Comparison of ENCODE assay signal across 41 cellular contexts in genomic region chr12:121080909-121081308, GRCh38. TPM values are rescaled to one million over a fixed set of nuclear protein-coding genes. Genes with fewer than 3 reads are reported as not detected.
"Had no signal": no experiment of that assay in that cellular context is flagged by ENCODE, and none has a peak within 500 bp of the region (broad histone marks: within the 10 kb centered on the region; RNA-seq: fewer than 3 reads in every experiment).

No MANE protein-coding gene starts in this region.

- H3K4me1 ChIP-seq: adrenal gland, ascending aorta, body of pancreas, breast epithelium had no signal

- H3K27ac ChIP-seq: adrenal gland, ascending aorta, body of pancreas, brain microvascular endothelial cell, breast epithelium, cardiac muscle cell had no signal

- H3K9me3 ChIP-seq: adrenal gland, ascending aorta, body of pancreas, breast epithelium had no signal

- H3K27me3 ChIP-seq: adrenal gland, ascending aorta, body of pancreas, brain microvascular endothelial cell, breast epithelium, cardiac muscle cell had no signal

- FAIRE-seq: astrocyte, bronchial epithelial cell had no signal

- H3K27ac Mint-ChIP-seq: activated naive CD4-positive, alpha-beta T cell treated with anti-CD3 and anti-CD28 coated beads for 36 hours; activated naive CD4-positive, alpha-beta T cell treated with anti-CD3 and anti-CD28 coated beads, Interleukin-2, amount 10 ng/mL, durations not matched to agents 7 days and 5 days; activated naive CD4-positive, alpha-beta T cell treated with anti-CD3 and anti-CD28 coated beads, Interleukin-2, amount 50 U/mL, for 24 hours; activated naive CD8-positive, alpha-beta T cell; activated naive CD8-positive, alpha-beta T cell treated with anti-CD3 and anti-CD28 coated beads for 36 hours; activated naive CD8-positive, alpha-beta T cell treated with anti-CD3 and anti-CD28 coated beads, Interleukin-2, amount 10 ng/mL, durations not matched to agents 7 days and 5 days; activated naive CD8-positive, alpha-beta T cell treated with anti-CD3 and anti-CD28 coated beads, Interleukin-2, amount 50 U/mL, for 24 hours; activated T-cell treated with anti-CD3 and anti-CD28 coated beads, Interleukin-2, amount 50 U/mL, for 24 hours; activated T-cell treated with anti-CD3 and anti-CD28 coated beads, Interleukin-2, amount 50 U/mL, for 72 hours; activated T-helper 1 cell treated with anti-CD3 and anti-CD28 coated beads, Interleukin-12 subunit alpha, Interleukin-12 subunit beta, Interleukin-2, Interleukin-4 antibody, amounts not matched to agents 30 ng/mL and 10 ng/mL and 1 ng/mL, durations not matched to agents 14 hours and 24 hours and 36 hours; activated T-helper 17 cell treated with anti-CD3 and anti-CD28 coated beads, Interleukin-2, amount 50 U/mL, for 72 hours; activated T-helper 2 cell treated with anti-CD3 and anti-CD28 coated beads, Interferon-gamma antibody, Interleukin-2, Interleukin-4, amounts not matched to agents 10 μg/mL and 5 μg/mL and 100 μg/mL, durations not matched to agents 14 hours and 24 hours and 36 hours; brain had no signal

- H3K4me3 ChIP-seq: adrenal gland, ascending aorta, body of pancreas, breast epithelium, cardiac muscle cell had no signal

- H3K4me3 Mint-ChIP-seq: activated naive CD4-positive, alpha-beta T cell treated with anti-CD3 and anti-CD28 coated beads for 36 hours; activated naive CD4-positive, alpha-beta T cell treated with anti-CD3 and anti-CD28 coated beads, Interleukin-2, amount 10 ng/mL, durations not matched to agents 7 days and 5 days; activated naive CD4-positive, alpha-beta T cell treated with anti-CD3 and anti-CD28 coated beads, Interleukin-2, amount 50 U/mL, for 24 hours; activated naive CD8-positive, alpha-beta T cell; activated naive CD8-positive, alpha-beta T cell treated with anti-CD3 and anti-CD28 coated beads for 36 hours; activated naive CD8-positive, alpha-beta T cell treated with anti-CD3 and anti-CD28 coated beads, Interleukin-2, amount 10 ng/mL, durations not matched to agents 7 days and 5 days; activated naive CD8-positive, alpha-beta T cell treated with anti-CD3 and anti-CD28 coated beads, Interleukin-2, amount 50 U/mL, for 24 hours; activated T-cell treated with anti-CD3 and anti-CD28 coated beads, Interleukin-2, amount 50 U/mL, for 24 hours; activated T-cell treated with anti-CD3 and anti-CD28 coated beads, Interleukin-2, amount 50 U/mL, for 4 hours; activated T-cell treated with anti-CD3 and anti-CD28 coated beads, Interleukin-2, amount 50 U/mL, for 72 hours; activated T-helper 1 cell treated with anti-CD3 and anti-CD28 coated beads, Interleukin-12 subunit alpha, Interleukin-12 subunit beta, Interleukin-2, Interleukin-4 antibody, amounts not matched to agents 30 ng/mL and 10 ng/mL and 1 ng/mL, durations not matched to agents 14 hours and 24 hours and 36 hours; activated T-helper 17 cell treated with anti-CD3 and anti-CD28 coated beads, Interleukin-2, amount 50 U/mL, for 72 hours; brain; central memory CD8-positive, alpha-beta T cell had no signal

- ATAC-seq: activated naive CD4-positive, alpha-beta T cell treated with anti-CD3 and anti-CD28 coated beads, Interleukin-2, amount 50 U/mL, for 72 hours; activated naive CD8-positive, alpha-beta T cell treated with anti-CD3 and anti-CD28 coated beads, Interleukin-2, amount 50 U/mL, for 24 hours; activated T-cell treated with anti-CD3 and anti-CD28 coated beads, Interleukin-2, amount 50 U/mL, for 4 hours; activated T-cell treated with anti-CD3 and anti-CD28 coated beads, Interleukin-2, amount 50 U/mL, for 72 hours; activated T-helper 17 cell treated with anti-CD3 and anti-CD28 coated beads, Interleukin-2, amount 50 U/mL, for 72 hours; body of pancreas had no signal

- H3K9me3 Mint-ChIP-seq: activated naive CD4-positive, alpha-beta T cell treated with anti-CD3 and anti-CD28 coated beads for 36 hours; activated naive CD4-positive, alpha-beta T cell treated with anti-CD3 and anti-CD28 coated beads, Interleukin-2, amount 10 ng/mL, durations not matched to agents 7 days and 5 days; activated naive CD4-positive, alpha-beta T cell treated with anti-CD3 and anti-CD28 coated beads, Interleukin-2, amount 50 U/mL, for 24 hours; activated naive CD4-positive, alpha-beta T cell treated with anti-CD3 and anti-CD28 coated beads, Interleukin-2, amount 50 U/mL, for 72 hours; activated naive CD8-positive, alpha-beta T cell treated with anti-CD3 and anti-CD28 coated beads for 36 hours; activated naive CD8-positive, alpha-beta T cell treated with anti-CD3 and anti-CD28 coated beads, Interleukin-2, amount 10 ng/mL, durations not matched to agents 7 days and 5 days; activated naive CD8-positive, alpha-beta T cell treated with anti-CD3 and anti-CD28 coated beads, Interleukin-2, amount 50 U/mL, for 24 hours; activated T-cell treated with anti-CD3 and anti-CD28 coated beads, Interleukin-2, amount 50 U/mL, for 24 hours; activated T-cell treated with anti-CD3 and anti-CD28 coated beads, Interleukin-2, amount 50 U/mL, for 4 hours; activated T-cell treated with anti-CD3 and anti-CD28 coated beads, Interleukin-2, amount 50 U/mL, for 72 hours; activated T-helper 1 cell treated with anti-CD3 and anti-CD28 coated beads, Interleukin-12 subunit alpha, Interleukin-12 subunit beta, Interleukin-2, Interleukin-4 antibody, amounts not matched to agents 30 ng/mL and 10 ng/mL and 1 ng/mL, durations not matched to agents 14 hours and 24 hours and 36 hours; activated T-helper 17 cell treated with anti-CD3 and anti-CD28 coated beads, Interleukin-2, amount 50 U/mL, for 72 hours; activated T-helper 2 cell treated with anti-CD3 and anti-CD28 coated beads, Interferon-gamma antibody, Interleukin-2, Interleukin-4, amounts not matched to agents 10 μg/mL and 5 μg/mL and 100 μg/mL, durations not matched to agents 14 hours and 24 hours and 36 hours; central memory CD8-positive, alpha-beta T cell had no signal

- H3K36me3 ChIP-seq: adrenal gland, ascending aorta, brain microvascular endothelial cell, breast epithelium, cardiac muscle cell had no signal

- H3K4me1 Mint-ChIP-seq: activated naive CD4-positive, alpha-beta T cell treated with anti-CD3 and anti-CD28 coated beads, Interleukin-2, amount 10 ng/mL, durations not matched to agents 7 days and 5 days; activated naive CD4-positive, alpha-beta T cell treated with anti-CD3 and anti-CD28 coated beads, Interleukin-2, amount 50 U/mL, for 24 hours; activated naive CD8-positive, alpha-beta T cell treated with anti-CD3 and anti-CD28 coated beads for 36 hours; activated naive CD8-positive, alpha-beta T cell treated with anti-CD3 and anti-CD28 coated beads, Interleukin-2, amount 10 ng/mL, durations not matched to agents 7 days and 5 days; activated naive CD8-positive, alpha-beta T cell treated with anti-CD3 and anti-CD28 coated beads, Interleukin-2, amount 50 U/mL, for 24 hours; activated T-helper 17 cell treated with anti-CD3 and anti-CD28 coated beads, Interleukin-2, amount 50 U/mL, for 72 hours; central memory CD8-positive, alpha-beta T cell had no signal

- H3K27me3 Mint-ChIP-seq: activated naive CD4-positive, alpha-beta T cell treated with anti-CD3 and anti-CD28 coated beads, Interleukin-2, amount 50 U/mL, for 24 hours; activated naive CD8-positive, alpha-beta T cell; activated naive CD8-positive, alpha-beta T cell treated with anti-CD3 and anti-CD28 coated beads for 36 hours; activated naive CD8-positive, alpha-beta T cell treated with anti-CD3 and anti-CD28 coated beads, Interleukin-2, amount 50 U/mL, for 24 hours; activated T-cell treated with anti-CD3 and anti-CD28 coated beads, Interleukin-2, amount 50 U/mL, for 24 hours; activated T-helper 17 cell treated with anti-CD3 and anti-CD28 coated beads, Interleukin-2, amount 50 U/mL, for 72 hours; central memory CD8-positive, alpha-beta T cell had no signal

- H3K36me3 Mint-ChIP-seq: activated naive CD4-positive, alpha-beta T cell treated with anti-CD3 and anti-CD28 coated beads, Interleukin-2, amount 10 ng/mL, durations not matched to agents 7 days and 5 days; activated naive CD4-positive, alpha-beta T cell treated with anti-CD3 and anti-CD28 coated beads, Interleukin-2, amount 50 U/mL, for 24 hours; activated naive CD4-positive, alpha-beta T cell treated with anti-CD3 and anti-CD28 coated beads, Interleukin-2, amount 50 U/mL, for 72 hours; activated naive CD8-positive, alpha-beta T cell; activated naive CD8-positive, alpha-beta T cell treated with anti-CD3 and anti-CD28 coated beads for 36 hours; activated naive CD8-positive, alpha-beta T cell treated with anti-CD3 and anti-CD28 coated beads, Interleukin-2, amount 10 ng/mL, durations not matched to agents 7 days and 5 days; brain had no signal

- DNase-seq: activated effector memory CD4-positive, alpha-beta T cell treated with anti-CD3 and anti-CD28 coated beads, Interleukin-2, amount 50 U/mL, for 16 hours; activated effector memory CD4-positive, alpha-beta T cell treated with Interleukin-2 at 50 U/mL for 16 hours; activated gamma-delta T cell; activated gamma-delta T cell treated with Interleukin-2 at 50 U/mL for 16 hours; activated naive CD4-positive, alpha-beta T cell; activated naive CD4-positive, alpha-beta T cell treated with anti-CD3 and anti-CD28 coated beads for 36 hours; activated naive CD4-positive, alpha-beta T cell treated with anti-CD3 and anti-CD28 coated beads, Interleukin-2, amount 10 ng/mL, durations not matched to agents 7 days and 5 days; activated naive CD4-positive, alpha-beta T cell treated with anti-CD3 and anti-CD28 coated beads, Interleukin-2, amount 50 U/mL, for 16 hours; activated naive CD4-positive, alpha-beta T cell treated with Interleukin-2 at 50 U/mL for 16 hours; activated naive CD8-positive, alpha-beta T cell treated with anti-CD3 and anti-CD28 coated beads for 36 hours; activated naive CD8-positive, alpha-beta T cell treated with anti-CD3 and anti-CD28 coated beads, Interleukin-2, amount 10 ng/mL, durations not matched to agents 7 days and 5 days; activated naive CD8-positive, alpha-beta T cell treated with anti-CD3 and anti-CD28 coated beads, Interleukin-2, amount 50 U/mL, for 24 hours; activated T-cell treated with anti-CD3 and anti-CD28 coated beads, Interleukin-2, amount 50 U/mL, for 1 hour; activated T-cell treated with anti-CD3 and anti-CD28 coated beads, Interleukin-2, amount 50 U/mL, for 24 hours; activated T-cell treated with anti-CD3 and anti-CD28 coated beads, Interleukin-2, amount 50 U/mL, for 4 hours; activated T-cell treated with anti-CD3 and anti-CD28 coated beads, Interleukin-2, amount 50 U/mL, for 48 hours; activated T-cell treated with anti-CD3 and anti-CD28 coated beads, Interleukin-2, amount 50 U/mL, for 72 hours; adrenal gland; amniotic stem cell; amygdala; anterior cingulate cortex; aorta; body of pancreas; brain microvascular endothelial cell; caudate nucleus; central memory CD4-positive, alpha-beta T cell; cerebellar nuclear complex had no signal

RNA-seq across cellular contexts. Expression of gene OASL, which starts 41.9 kb away (rescaled TPM):
- total RNA-seq: ascending aorta, cardiac muscle cell, chondrocyte had no signal
- polyA plus RNA-seq: cardiac muscle cell had no signal
